In the genomic region with DNA sequence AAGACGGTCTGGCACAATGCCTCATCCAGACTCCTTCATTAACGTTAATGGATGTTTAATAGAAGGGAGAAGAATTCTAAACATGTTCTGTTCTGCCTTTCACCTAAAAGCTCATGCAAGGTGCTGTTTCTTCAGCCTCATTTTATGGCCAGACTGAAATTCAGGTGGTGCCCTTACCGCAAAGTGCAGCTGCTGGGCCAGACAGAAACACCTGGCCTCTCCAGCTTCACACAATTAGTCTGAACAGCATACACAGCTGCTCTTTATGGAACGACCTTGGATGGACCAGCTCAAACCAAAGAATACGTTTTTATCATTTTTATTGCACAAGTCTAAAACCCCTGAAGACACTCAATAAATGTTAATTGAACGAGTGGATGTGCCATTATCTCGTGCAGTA, we compare ENCODE assay signal across 19 cellular contexts.
DNase-seq lines count a peak whose midpoint lies in the region; ATAC-seq lines count a peak whose summit lies in the region.
"Had no signal": no experiment of that assay in that cellular context is flagged by ENCODE, and none has a peak within 500 bp of the region (broad histone marks: within the 10 kb centered on the region; RNA-seq: fewer than 3 reads in every experiment).

No MANE protein-coding gene starts in this region.

- peak; percentile 89 for DNase-seq in DMS79 treated with DMSO at 0.1 percent for 48 hours (lab: John Stamatoyannopoulos, UW)
- peak; percentile 17 for DNase-seq in NCI-H1930 (lab: John Stamatoyannopoulos, UW)
- peak; percentile 59 for DNase-seq in NCI-H510A (lab: John Stamatoyannopoulos, UW)
- peak; percentile 88 to 90 for DNase-seq in SHP77 (lab: John Stamatoyannopoulos, UW)
- no peak for DNase-seq in stimulated activated CD4-positive, alpha-beta T cell treated with anti-CD3 and anti-CD28 coated beads, Interleukin-4, amount 100 ng/mL, for 1 hour
- no peak for DNase-seq in UCSD-AML1 (lab: John Stamatoyannopoulos, UW; ENCODE audit: unreplicated experiment)
- DNase-seq: activated CD4-positive, alpha-beta T cell treated with anti-CD3 and anti-CD28 coated beads, Interleukin-2, amount 10 ng/mL, durations not matched to agents 7 days and 5 days; activated naive CD8-positive, alpha-beta T cell treated with anti-CD3 and anti-CD28 coated beads for 36 hours; Calu3; H9; heart right ventricle; left cardiac atrium; mesendoderm; naive thymus-derived CD4-positive, alpha-beta T cell; NCI-H524 treated with DMSO at 0.1 percent for 48 hours; stimulated activated naive B cell treated with anti-CD40 and anti-IgM and Interleukin-4, amounts not matched to agents 10 μg/mL and 1 μg/mL and 100 μg/mL, for 72 hours had no signal

- ATAC-seq in HG03460 (IDR thresholded peaks at IDR 0.05; ENCODE audit: unreplicated experiment) (no peak), GM18502 (IDR thresholded peaks at IDR 0.05; ENCODE audit: poor library complexity, unreplicated experiment) (no peak)
- ATAC-seq: heart right ventricle; left cardiac atrium; naive thymus-derived CD4-positive, alpha-beta T cell; Panc1; stimulated activated naive B cell treated with anti-CD40 and anti-IgM and Interleukin-4, amounts not matched to agents 10 μg/mL and 1 μg/mL and 100 μg/mL, for 72 hours had no signal

Comparison
In these comparisons a context has a peak if more than half of its experiments do, and no peak if none do; other contexts are left out.
1. DNase-seq: peak in DMS79 treated with DMSO at 0.1 percent for 48 hours (single experiment), NCI-H1930 (2 of 2), NCI-H510A (single experiment) and SHP77 (2 of 2); none in stimulated activated CD4-positive, alpha-beta T cell treated with anti-CD3 and anti-CD28 coated beads, Interleukin-4, amount 100 ng/mL, for 1 hour (single experiment) and UCSD-AML1 (single experiment).